Comparison of ENCODE assay signal across 27 cellular contexts in genomic region chr15:95850837-95851236, GRCh38.
DNase-seq lines count a peak whose midpoint lies in the region; ATAC-seq, FAIRE-seq and TF ChIP-seq lines count a peak whose summit lies in the region.
"Had no signal": no experiment of that assay in that cellular context is flagged by ENCODE, and none has a peak within 500 bp of the region (broad histone marks: within the 10 kb centered on the region; RNA-seq: fewer than 3 reads in every experiment).

No MANE protein-coding gene starts in this region.

- no peaks in the 10 kb centered on the region for H3K36me3 Mint-ChIP-seq in endothelial cell (ENCODE audit: low read depth, unreplicated experiment)
- H3K36me3 Mint-ChIP-seq: activated CD4-positive, alpha-beta memory T cell treated with anti-CD3 and anti-CD28 coated beads for 36 hours; activated naive CD4-positive, alpha-beta T cell treated with anti-CD3 and anti-CD28 coated beads, Interleukin-2, amount 10 ng/mL, durations not matched to agents 7 days and 5 days; CD14-positive monocyte had no signal

- no peak overlapping the region for H3K27ac Mint-ChIP-seq in endothelial cell (ENCODE audit: unreplicated experiment)
- H3K27ac Mint-ChIP-seq: activated CD4-positive, alpha-beta memory T cell treated with anti-CD3 and anti-CD28 coated beads for 36 hours; activated naive CD4-positive, alpha-beta T cell treated with anti-CD3 and anti-CD28 coated beads, Interleukin-2, amount 10 ng/mL, durations not matched to agents 7 days and 5 days; activated T-helper 1 cell treated with anti-CD3 and anti-CD28 coated beads, Interleukin-12 subunit alpha, Interleukin-12 subunit beta, Interleukin-2, Interleukin-4 antibody, amounts not matched to agents 30 ng/mL and 10 ng/mL and 1 ng/mL, durations not matched to agents 14 hours and 24 hours and 36 hours; CD14-positive monocyte had no signal

- peak in 1 of 2 experiments; percentile 23 for DNase-seq in A549 (ENCODE audit: low read depth in 1 of 2, low spot score in 1 of 2)
- no peak for DNase-seq in D721Med (ENCODE audit: insufficient read length, low spot score)
- DNase-seq in LoVo (ENCODE audit: low spot score) = peak; percentile 9
- DNase-seq in RKO (ENCODE audit: low spot score) = peak; percentile 15
- DNase-seq in stimulated activated CD4-positive, alpha-beta T cell treated with anti-CD3 and anti-CD28 coated beads, Interleukin-1b, Interleukin-23, amount 100 ng/mL, for 48 hours = no peak
- no peak for DNase-seq in endothelial cell (ENCODE audit: low spot score)
- no peak for DNase-seq in NCI-H2029 (lab: John Stamatoyannopoulos, UW)
- DNase-seq: activated CD4-positive, alpha-beta memory T cell treated with anti-CD3 and anti-CD28 coated beads for 36 hours; activated CD8-positive, alpha-beta memory T cell treated with anti-CD3 and anti-CD28 coated beads, Interleukin-2, amount 50 U/mL, for 4 hours; activated naive CD4-positive, alpha-beta T cell treated with anti-CD3 and anti-CD28 coated beads, Interleukin-2, amount 10 ng/mL, durations not matched to agents 7 days and 5 days; brain microvascular endothelial cell; EL; glutamatergic neuron; islet precursor cell; KBM-7; NCI-H1092; NCI-H1930; NCI-H226; SHP77 treated with DMSO at 0.1 percent for 48 hours; stimulated activated CD4-positive, alpha-beta T cell treated with anti-CD3 and anti-CD28 coated beads, Interleukin-15, amount 100 ng/mL, for 24 hours; stimulated activated naive CD4-positive, alpha-beta T cell; T-helper 1 cell had no signal

- H3K4me1 Mint-ChIP-seq in endothelial cell (ENCODE audit: unreplicated experiment) = peaks cover 5% of the 10 kb centered on the region
- H3K4me1 Mint-ChIP-seq: CD14-positive monocyte had no signal

- H3K9me3 Mint-ChIP-seq in endothelial cell (ENCODE audit: unreplicated experiment) = no peaks in the 10 kb centered on the region
- H3K9me3 Mint-ChIP-seq: activated CD4-positive, alpha-beta memory T cell treated with anti-CD3 and anti-CD28 coated beads for 36 hours; activated naive CD4-positive, alpha-beta T cell treated with anti-CD3 and anti-CD28 coated beads, Interleukin-2, amount 10 ng/mL, durations not matched to agents 7 days and 5 days; activated T-helper 1 cell treated with anti-CD3 and anti-CD28 coated beads, Interleukin-12 subunit alpha, Interleukin-12 subunit beta, Interleukin-2, Interleukin-4 antibody, amounts not matched to agents 30 ng/mL and 10 ng/mL and 1 ng/mL, durations not matched to agents 14 hours and 24 hours and 36 hours had no signal

- H3K4me1 ChIP-seq in A549 = no peaks in the 10 kb centered on the region
- H3K4me1 ChIP-seq: suprapubic skin had no signal

- TF ChIP-seq EP300 in A549 (IDR thresholded peaks at IDR 0.05) = no peak

- ATAC-seq in A549 (no peak; a peak in 1 of 6 replicates), HG02798 (IDR thresholded peaks at IDR 0.05; ENCODE audit: poor library complexity, unreplicated experiment) (no peak)

- peak in 1 of 2 experiments; percentile 45; a peak in 2 of 5 replicates for TF ChIP-seq RAD21 in A549 (conservative IDR thresholded peaks at IDR 0.05 in 1 of 2, IDR thresholded peaks at IDR 0.05 in 1 of 2)

- no peak for FAIRE-seq in A549 (lab: Jason Lieb, UNC)
- no peak for FAIRE-seq in D721Med (lab: Jason Lieb, UNC)

- H3K4me3 Mint-ChIP-seq in endothelial cell (ENCODE audit: unreplicated experiment) = no peak overlapping the region
- H3K4me3 Mint-ChIP-seq: activated CD4-positive, alpha-beta memory T cell treated with anti-CD3 and anti-CD28 coated beads for 36 hours; activated naive CD4-positive, alpha-beta T cell treated with anti-CD3 and anti-CD28 coated beads, Interleukin-2, amount 10 ng/mL, durations not matched to agents 7 days and 5 days; activated T-helper 1 cell treated with anti-CD3 and anti-CD28 coated beads, Interleukin-12 subunit alpha, Interleukin-12 subunit beta, Interleukin-2, Interleukin-4 antibody, amounts not matched to agents 30 ng/mL and 10 ng/mL and 1 ng/mL, durations not matched to agents 14 hours and 24 hours and 36 hours; CD14-positive monocyte had no signal

- CTCF ChIA-PET in A549 (lab: Yijun Ruan, JAX) = no interaction called here

- H3K9me3 ChIP-seq in A549 = no peaks in the 10 kb centered on the region
- H3K9me3 ChIP-seq: neutrophil had no signal

- POLR2A ChIA-PET in A549 (lab: Yijun Ruan, JAX) = no interaction called here

- no peak overlapping the region for H3K4me3 ChIP-seq in A549
- H3K4me3 ChIP-seq: suprapubic skin had no signal

- 58% methylated on average over 2 of the region's 2 CpGs for WGBS in A549 (ENCODE audit: missing lambda C conversion rate)

- TF ChIP-seq CTCF in A549 (IDR thresholded peaks at IDR 0.05) (peak; percentile 30), D721Med (IDR thresholded peaks at IDR 0.05; ENCODE audit: insufficient read depth, missing control alignments) (peak; percentile 17), endothelial cell (IDR thresholded peaks at IDR 0.05; ENCODE audit: unreplicated experiment) (no peak)

- no peak overlapping the region for H3K4me2 ChIP-seq in A549

- H3K27ac ChIP-seq in A549 = no peak overlapping the region
- H3K27ac ChIP-seq: brain microvascular endothelial cell, neutrophil, suprapubic skin had no signal

- no peak for TF ChIP-seq POLR2A in A549 (IDR thresholded peaks at IDR 0.05; ENCODE audit: low read length)

- no peaks in the 10 kb centered on the region for H3K27me3 Mint-ChIP-seq in endothelial cell (ENCODE audit: unreplicated experiment)
- H3K27me3 Mint-ChIP-seq: activated CD4-positive, alpha-beta memory T cell treated with anti-CD3 and anti-CD28 coated beads for 36 hours had no signal

TF ChIP-seq in A549, 52 proteins besides CTCF, POLR2A, EP300 and RAD21:
- TF ChIP-seq CBX8 (IDR thresholded peaks at IDR 0.05) = no peak
- TF ChIP-seq SMC3 (IDR thresholded peaks at IDR 0.05) = peak; percentile 35; the same call in 2 of the 3 replicates

Comparison
In these comparisons a context has a peak if more than half of its experiments do, and no peak if none do; other contexts are left out.
1. DNase-seq: peak in LoVo (single experiment) and RKO (single experiment); none in D721Med (single experiment), stimulated activated CD4-positive, alpha-beta T cell treated with anti-CD3 and anti-CD28 coated beads, Interleukin-1b, Interleukin-23, amount 100 ng/mL, for 48 hours (single experiment), endothelial cell (single experiment) and NCI-H2029 (single experiment).